Comparison of ENCODE assay signal across 1 cellular context in the genomic region with DNA sequence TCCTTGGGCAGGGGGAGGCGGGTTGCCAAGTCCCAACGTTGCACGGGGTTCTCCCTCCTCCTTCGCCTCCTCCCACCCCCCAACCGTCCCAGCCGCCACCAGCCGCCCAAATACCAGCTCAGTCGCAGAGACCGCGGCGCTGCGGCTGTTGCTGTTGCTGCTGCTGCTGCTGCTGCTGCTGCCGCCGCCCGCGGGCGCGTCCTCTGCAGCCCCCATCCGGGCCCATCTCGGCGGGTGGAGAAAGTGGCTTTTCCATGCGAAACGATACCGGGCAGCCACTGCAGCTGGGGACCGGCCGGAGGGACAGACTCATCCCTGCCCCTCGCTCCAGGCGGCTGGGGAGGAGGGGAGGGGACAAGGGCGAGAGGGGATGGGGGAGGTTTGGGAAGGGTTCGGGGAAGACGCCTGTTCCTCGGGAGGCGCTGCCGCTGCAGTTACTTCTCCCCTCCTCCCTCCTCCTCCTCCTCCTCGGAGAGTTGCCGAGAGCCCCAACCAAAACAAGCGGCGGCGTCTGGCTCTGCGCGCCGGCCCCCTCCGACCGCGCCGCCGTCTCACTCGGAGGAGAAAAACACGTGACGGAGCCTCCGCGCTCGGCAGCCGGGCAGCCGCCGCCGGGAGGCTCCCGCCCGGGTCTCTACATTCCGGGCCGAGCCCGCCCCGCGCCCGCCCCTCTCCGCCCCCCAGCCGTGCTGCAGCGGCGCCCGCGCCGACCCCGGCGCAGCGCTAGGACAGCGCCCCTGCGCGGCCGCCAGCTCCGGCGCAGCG.
TF ChIP-seq lines count a peak whose summit lies in the region.

A gene with protein sequence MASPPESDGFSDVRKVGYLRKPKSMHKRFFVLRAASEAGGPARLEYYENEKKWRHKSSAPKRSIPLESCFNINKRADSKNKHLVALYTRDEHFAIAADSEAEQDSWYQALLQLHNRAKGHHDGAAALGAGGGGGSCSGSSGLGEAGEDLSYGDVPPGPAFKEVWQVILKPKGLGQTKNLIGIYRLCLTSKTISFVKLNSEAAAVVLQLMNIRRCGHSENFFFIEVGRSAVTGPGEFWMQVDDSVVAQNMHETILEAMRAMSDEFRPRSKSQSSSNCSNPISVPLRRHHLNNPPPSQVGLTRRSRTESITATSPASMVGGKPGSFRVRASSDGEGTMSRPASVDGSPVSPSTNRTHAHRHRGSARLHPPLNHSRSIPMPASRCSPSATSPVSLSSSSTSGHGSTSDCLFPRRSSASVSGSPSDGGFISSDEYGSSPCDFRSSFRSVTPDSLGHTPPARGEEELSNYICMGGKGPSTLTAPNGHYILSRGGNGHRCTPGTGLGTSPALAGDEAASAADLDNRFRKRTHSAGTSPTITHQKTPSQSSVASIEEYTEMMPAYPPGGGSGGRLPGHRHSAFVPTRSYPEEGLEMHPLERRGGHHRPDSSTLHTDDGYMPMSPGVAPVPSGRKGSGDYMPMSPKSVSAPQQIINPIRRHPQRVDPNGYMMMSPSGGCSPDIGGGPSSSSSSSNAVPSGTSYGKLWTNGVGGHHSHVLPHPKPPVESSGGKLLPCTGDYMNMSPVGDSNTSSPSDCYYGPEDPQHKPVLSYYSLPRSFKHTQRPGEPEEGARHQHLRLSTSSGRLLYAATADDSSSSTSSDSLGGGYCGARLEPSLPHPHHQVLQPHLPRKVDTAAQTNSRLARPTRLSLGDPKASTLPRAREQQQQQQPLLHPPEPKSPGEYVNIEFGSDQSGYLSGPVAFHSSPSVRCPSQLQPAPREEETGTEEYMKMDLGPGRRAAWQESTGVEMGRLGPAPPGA (N-terminal part only) (minus strand): TSS at position 610 of the 765 bp plus-strand sequence. CDS start 1,082 bp downstream, outside the sequence.

TF ChIP-seq in HepG2, 621 proteins besides CTCF, POLR2A, EP300 and RAD21 (continued from another document and continues in another):
- TF ChIP-seq, protein P1, sequence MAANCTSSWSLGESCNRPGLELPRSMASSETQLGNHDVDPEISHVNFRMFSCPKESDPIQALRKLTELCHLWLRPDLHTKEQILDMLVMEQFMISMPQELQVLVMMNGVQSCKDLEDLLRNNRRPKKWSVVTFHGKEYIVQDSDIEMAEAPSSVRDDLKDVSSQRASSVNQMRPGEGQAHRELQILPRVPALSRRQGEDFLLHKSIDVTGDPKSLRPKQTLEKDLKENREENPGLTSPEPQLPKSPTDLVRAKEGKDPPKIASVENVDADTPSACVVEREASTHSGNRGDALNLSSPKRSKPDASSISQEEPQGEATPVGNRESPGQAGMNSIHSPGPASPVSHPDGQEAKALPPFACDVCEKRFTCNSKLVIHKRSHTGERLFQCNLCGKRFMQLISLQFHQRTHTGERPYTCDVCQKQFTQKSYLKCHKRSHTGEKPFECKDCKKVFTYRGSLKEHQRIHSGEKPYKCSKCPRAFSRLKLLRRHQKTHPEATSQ (CRISPR knock-in tag; IDR thresholded peaks at IDR 0.05; ENCODE audit: borderline replicate concordance), result 0 out of 2 replicates have a peak, but pooled peaks have one; percentile 35
- TF ChIP-seq JARID2 (CRISPR knock-in tag; IDR thresholded peaks at IDR 0.05; ENCODE audit: insufficient replicate concordance) (no peak), POLR2G (IDR thresholded peaks at IDR 0.05; ENCODE audit: low read depth, low read length) (peak; percentile 52; the same call in 1 of the 2 replicates), ZNF251 (CRISPR knock-in tag; IDR thresholded peaks at IDR 0.05) (no peak), FOXO1 (CRISPR knock-in tag; IDR thresholded peaks at IDR 0.05) (peak; percentile 19; the same call in 1 of the 2 replicates), MXD4 (CRISPR knock-in tag; IDR thresholded peaks at IDR 0.05) (no peak; the same call in 1 of the 2 replicates), ZNF350 (CRISPR knock-in tag; IDR thresholded peaks at IDR 0.05; ENCODE audit: borderline replicate concordance, low read depth) (no peak), FOXC1 (CRISPR knock-in tag; IDR thresholded peaks at IDR 0.05; ENCODE audit: borderline replicate concordance) (peak; percentile 67; the same call in 1 of the 2 replicates), U2AF1 (optimal IDR thresholded peaks at IDR 0.05; ENCODE audit: low read depth, low read length) (no peak), SETDB1 (CRISPR knock-in tag; IDR thresholded peaks at IDR 0.05; ENCODE audit: borderline replicate concordance) (peak; percentile 33; the same call in 1 of the 2 replicates), YEATS4 (CRISPR knock-in tag; IDR thresholded peaks at IDR 0.05; ENCODE audit: borderline replicate concordance) (0 out of 2 replicates have a peak, but pooled peaks have one; percentile 22), ZNF570 (CRISPR knock-in tag; IDR thresholded peaks at IDR 0.05; ENCODE audit: borderline replicate concordance) (no peak), ZNF441 (CRISPR knock-in tag; IDR thresholded peaks at IDR 0.05; ENCODE audit: borderline replicate concordance) (peak; percentile 63), KLF15 (CRISPR knock-in tag; IDR thresholded peaks at IDR 0.05; ENCODE audit: borderline replicate concordance) (no peak), BRD4 (CRISPR knock-in tag; IDR thresholded peaks at IDR 0.05) (0 out of 2 replicates have a peak, but pooled peaks have one; percentile 22), CBFB (CRISPR knock-in tag; IDR thresholded peaks at IDR 0.05) (0 out of 2 replicates have a peak, but pooled peaks have one; percentile 52), PCBP1 (IDR thresholded peaks at IDR 0.05; ENCODE audit: borderline replicate concordance, low read depth, low read length) (no peak), ZNF607 (CRISPR knock-in tag; IDR thresholded peaks at IDR 0.05; ENCODE audit: borderline replicate concordance) (0 out of 2 replicates have a peak, but pooled peaks have one; percentile 56), ZNF879 (CRISPR knock-in tag; IDR thresholded peaks at IDR 0.05) (0 out of 2 replicates have a peak, but pooled peaks have one; percentile 14), KMT2A (CRISPR knock-in tag; IDR thresholded peaks at IDR 0.05) (peak; percentile 65; the same call in 1 of the 2 replicates), ZNF296 (CRISPR knock-in tag; conservative IDR thresholded peaks at IDR 0.05) (no peak), ASH2L (IDR thresholded peaks at IDR 0.05; ENCODE audit: insufficient read length, low read depth, low read length) (no peak), ZFX (CRISPR knock-in tag; IDR thresholded peaks at IDR 0.05; ENCODE audit: low read depth) (peak; percentile 19; the same call in 1 of the 2 replicates), STAG1 (CRISPR knock-in tag; IDR thresholded peaks at IDR 0.05) (peak; percentile 61), ISL2 (CRISPR knock-in tag; IDR thresholded peaks at IDR 0.05) (no peak), ZNF572 (CRISPR knock-in tag; IDR thresholded peaks at IDR 0.05) (no peak), HOXA9 (CRISPR knock-in tag; IDR thresholded peaks at IDR 0.05; ENCODE audit: borderline replicate concordance) (no peak), TCF12 (IDR thresholded peaks at IDR 0.05) (no peak), TCF12 (CRISPR knock-in tag; IDR thresholded peaks at IDR 0.05) (no peak), ZBTB20 (CRISPR knock-in tag; IDR thresholded peaks at IDR 0.05; ENCODE audit: borderline replicate concordance, low read depth) (no peak), ZNF850 (CRISPR knock-in tag; conservative IDR thresholded peaks at IDR 0.05) (no peak)
- TF ChIP-seq, protein P2, sequence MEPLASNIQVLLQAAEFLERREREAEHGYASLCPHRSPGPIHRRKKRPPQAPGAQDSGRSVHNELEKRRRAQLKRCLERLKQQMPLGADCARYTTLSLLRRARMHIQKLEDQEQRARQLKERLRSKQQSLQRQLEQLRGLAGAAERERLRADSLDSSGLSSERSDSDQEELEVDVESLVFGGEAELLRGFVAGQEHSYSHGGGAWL (CRISPR knock-in tag; IDR thresholded peaks at IDR 0.05), result peak; percentile 54
- TF ChIP-seq, protein P3, sequence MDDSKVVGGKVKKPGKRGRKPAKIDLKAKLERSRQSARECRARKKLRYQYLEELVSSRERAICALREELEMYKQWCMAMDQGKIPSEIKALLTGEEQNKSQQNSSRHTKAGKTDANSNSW (CRISPR knock-in tag; IDR thresholded peaks at IDR 0.05; ENCODE audit: borderline replicate concordance), result no peak
- TF ChIP-seq, protein P4, sequence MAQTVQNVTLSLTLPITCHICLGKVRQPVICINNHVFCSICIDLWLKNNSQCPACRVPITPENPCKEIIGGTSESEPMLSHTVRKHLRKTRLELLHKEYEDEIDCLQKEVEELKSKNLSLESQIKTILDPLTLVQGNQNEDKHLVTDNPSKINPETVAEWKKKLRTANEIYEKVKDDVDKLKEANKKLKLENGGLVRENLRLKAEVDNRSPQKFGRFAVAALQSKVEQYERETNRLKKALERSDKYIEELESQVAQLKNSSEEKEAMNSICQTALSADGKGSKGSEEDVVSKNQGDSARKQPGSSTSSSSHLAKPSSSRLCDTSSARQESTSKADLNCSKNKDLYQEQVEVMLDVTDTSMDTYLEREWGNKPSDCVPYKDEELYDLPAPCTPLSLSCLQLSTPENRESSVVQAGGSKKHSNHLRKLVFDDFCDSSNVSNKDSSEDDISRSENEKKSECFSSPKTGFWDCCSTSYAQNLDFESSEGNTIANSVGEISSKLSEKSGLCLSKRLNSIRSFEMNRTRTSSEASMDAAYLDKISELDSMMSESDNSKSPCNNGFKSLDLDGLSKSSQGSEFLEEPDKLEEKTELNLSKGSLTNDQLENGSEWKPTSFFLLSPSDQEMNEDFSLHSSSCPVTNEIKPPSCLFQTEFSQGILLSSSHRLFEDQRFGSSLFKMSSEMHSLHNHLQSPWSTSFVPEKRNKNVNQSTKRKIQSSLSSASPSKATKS (CRISPR knock-in tag; IDR thresholded peaks at IDR 0.05), result no peak
- TF ChIP-seq, protein P5, sequence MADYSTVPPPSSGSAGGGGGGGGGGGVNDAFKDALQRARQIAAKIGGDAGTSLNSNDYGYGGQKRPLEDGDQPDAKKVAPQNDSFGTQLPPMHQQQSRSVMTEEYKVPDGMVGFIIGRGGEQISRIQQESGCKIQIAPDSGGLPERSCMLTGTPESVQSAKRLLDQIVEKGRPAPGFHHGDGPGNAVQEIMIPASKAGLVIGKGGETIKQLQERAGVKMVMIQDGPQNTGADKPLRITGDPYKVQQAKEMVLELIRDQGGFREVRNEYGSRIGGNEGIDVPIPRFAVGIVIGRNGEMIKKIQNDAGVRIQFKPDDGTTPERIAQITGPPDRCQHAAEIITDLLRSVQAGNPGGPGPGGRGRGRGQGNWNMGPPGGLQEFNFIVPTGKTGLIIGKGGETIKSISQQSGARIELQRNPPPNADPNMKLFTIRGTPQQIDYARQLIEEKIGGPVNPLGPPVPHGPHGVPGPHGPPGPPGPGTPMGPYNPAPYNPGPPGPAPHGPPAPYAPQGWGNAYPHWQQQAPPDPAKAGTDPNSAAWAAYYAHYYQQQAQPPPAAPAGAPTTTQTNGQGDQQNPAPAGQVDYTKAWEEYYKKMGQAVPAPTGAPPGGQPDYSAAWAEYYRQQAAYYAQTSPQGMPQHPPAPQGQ (CRISPR knock-in tag; IDR thresholded peaks at IDR 0.05; ENCODE audit: borderline replicate concordance), result no peak; the same call in 1 of the 2 replicates
- TF ChIP-seq, protein P6, sequence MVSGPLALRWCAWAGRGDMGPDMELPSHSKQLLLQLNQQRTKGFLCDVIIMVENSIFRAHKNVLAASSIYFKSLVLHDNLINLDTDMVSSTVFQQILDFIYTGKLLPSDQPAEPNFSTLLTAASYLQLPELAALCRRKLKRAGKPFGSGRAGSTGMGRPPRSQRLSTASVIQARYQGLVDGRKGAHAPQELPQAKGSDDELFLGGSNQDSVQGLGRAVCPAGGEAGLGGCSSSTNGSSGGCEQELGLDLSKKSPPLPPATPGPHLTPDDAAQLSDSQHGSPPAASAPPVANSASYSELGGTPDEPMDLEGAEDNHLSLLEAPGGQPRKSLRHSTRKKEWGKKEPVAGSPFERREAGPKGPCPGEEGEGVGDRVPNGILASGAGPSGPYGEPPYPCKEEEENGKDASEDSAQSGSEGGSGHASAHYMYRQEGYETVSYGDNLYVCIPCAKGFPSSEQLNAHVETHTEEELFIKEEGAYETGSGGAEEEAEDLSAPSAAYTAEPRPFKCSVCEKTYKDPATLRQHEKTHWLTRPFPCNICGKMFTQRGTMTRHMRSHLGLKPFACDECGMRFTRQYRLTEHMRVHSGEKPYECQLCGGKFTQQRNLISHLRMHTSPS (CRISPR knock-in tag; IDR thresholded peaks at IDR 0.05; ENCODE audit: low read depth), result no peak
- TF ChIP-seq, protein P7, sequence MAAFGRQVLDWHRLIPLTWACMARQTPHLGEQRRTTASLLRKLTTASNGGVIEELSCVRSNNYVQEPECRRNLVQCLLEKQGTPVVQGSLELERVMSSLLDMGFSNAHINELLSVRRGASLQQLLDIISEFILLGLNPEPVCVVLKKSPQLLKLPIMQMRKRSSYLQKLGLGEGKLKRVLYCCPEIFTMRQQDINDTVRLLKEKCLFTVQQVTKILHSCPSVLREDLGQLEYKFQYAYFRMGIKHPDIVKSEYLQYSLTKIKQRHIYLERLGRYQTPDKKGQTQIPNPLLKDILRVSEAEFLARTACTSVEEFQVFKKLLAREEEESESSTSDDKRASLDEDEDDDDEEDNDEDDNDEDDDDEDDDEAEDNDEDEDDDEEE (CRISPR knock-in tag; IDR thresholded peaks at IDR 0.05), result peak; percentile 60; the same call in 1 of the 2 replicates
- TF ChIP-seq, protein P8, sequence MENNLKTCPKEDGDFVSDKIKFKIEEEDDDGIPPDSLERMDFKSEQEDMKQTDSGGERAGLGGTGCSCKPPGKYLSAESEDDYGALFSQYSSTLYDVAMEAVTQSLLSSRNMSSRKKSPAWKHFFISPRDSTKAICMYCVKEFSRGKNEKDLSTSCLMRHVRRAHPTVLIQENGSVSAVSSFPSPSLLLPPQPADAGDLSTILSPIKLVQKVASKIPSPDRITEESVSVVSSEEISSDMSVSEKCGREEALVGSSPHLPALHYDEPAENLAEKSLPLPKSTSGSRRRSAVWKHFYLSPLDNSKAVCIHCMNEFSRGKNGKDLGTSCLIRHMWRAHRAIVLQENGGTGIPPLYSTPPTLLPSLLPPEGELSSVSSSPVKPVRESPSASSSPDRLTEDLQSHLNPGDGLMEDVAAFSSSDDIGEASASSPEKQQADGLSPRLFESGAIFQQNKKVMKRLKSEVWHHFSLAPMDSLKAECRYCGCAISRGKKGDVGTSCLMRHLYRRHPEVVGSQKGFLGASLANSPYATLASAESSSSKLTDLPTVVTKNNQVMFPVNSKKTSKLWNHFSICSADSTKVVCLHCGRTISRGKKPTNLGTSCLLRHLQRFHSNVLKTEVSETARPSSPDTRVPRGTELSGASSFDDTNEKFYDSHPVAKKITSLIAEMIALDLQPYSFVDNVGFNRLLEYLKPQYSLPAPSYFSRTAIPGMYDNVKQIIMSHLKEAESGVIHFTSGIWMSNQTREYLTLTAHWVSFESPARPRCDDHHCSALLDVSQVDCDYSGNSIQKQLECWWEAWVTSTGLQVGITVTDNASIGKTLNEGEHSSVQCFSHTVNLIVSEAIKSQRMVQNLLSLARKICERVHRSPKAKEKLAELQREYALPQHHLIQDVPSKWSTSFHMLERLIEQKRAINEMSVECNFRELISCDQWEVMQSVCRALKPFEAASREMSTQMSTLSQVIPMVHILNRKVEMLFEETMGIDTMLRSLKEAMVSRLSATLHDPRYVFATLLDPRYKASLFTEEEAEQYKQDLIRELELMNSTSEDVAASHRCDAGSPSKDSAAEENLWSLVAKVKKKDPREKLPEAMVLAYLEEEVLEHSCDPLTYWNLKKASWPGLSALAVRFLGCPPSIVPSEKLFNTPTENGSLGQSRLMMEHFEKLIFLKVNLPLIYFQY (CRISPR knock-in tag; IDR thresholded peaks at IDR 0.05; ENCODE audit: borderline replicate concordance), result peak; percentile 46; the same call in 1 of the 2 replicates
